Comparison of ENCODE assay signal across 11 cellular contexts in the genomic region with DNA sequence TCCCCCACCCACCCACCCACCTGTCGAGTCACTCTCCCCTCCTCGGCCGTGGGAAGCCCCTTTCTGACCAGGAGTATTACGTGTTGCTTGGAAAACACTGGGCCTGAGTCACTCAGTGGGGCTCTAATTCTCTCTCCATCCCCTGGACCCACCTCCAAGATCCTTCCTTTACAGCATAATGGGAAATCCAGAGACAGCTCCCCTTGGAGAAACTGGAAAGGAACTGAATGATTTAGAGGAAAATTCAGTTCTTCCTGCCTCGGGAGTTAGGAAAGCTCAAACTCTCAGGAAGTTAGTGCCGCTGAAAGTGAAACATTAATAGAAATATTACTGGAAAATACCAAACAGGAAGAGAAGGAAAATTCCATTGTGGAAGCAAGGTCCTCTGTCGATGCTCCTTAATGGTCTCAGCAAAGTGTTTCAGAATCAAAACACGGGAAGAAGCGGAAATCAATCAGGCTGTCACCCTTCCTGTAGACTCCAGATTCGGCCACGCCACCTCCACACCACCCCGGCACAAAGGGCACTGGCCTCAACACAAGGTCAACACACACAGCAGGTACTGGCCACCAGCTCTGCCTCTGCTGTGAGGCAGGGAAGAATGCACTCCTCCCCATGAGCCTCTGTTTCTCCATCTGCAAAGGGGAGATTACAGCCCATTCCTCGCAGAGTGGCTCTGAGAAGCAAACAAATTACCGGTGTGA. TPM values are rescaled to one million over a fixed set of nuclear protein-coding genes. Genes with fewer than 3 reads are reported as not detected.
A peak's percentile ranks its signal among the peaks of the same experiment; 100 is the strongest.
DNase-seq lines count a peak whose midpoint lies in the region; ATAC-seq, FAIRE-seq and TF ChIP-seq lines count a peak whose summit lies in the region.
"Had no signal": no experiment of that assay in that cellular context is flagged by ENCODE, and none has a peak within 500 bp of the region (broad histone marks: within the 10 kb centered on the region; RNA-seq: fewer than 3 reads in every experiment).

No MANE protein-coding gene starts in this region.

- H3K27ac ChIP-seq in HUES48 (ENCODE audit: low read depth, low read length) (peak overlapping the region; percentile 46), endothelial cell of umbilical vein (ENCODE audit: insufficient read depth, low read depth, low read length) (peak overlapping the region; percentile 88), liver (ENCODE audit: low read depth in 1 of 2, low read length in 2 of 2) (peak overlapping the region; percentile 81 to 88), stomach (peak overlapping the region; percentile 19 to 81 (median 69))

- H3K36me3 Mint-ChIP-seq in T-helper 2 cell treated with Interferon-gamma antibody and Interleukin-4, amounts not matched to agents 5 μg/mL and 100 μg/mL, for 36 hours (ENCODE audit: low read depth) = no peaks in the 10 kb centered on the region

- TSS peak; percentile 42 for BruUV-seq in endothelial cell of umbilical vein (replicated peaks; lab: Mats Ljungman, UMichigan)

- no peaks in the 10 kb centered on the region for H3K4me1 Mint-ChIP-seq in T-helper 2 cell treated with Interferon-gamma antibody and Interleukin-4, amounts not matched to agents 5 μg/mL and 100 μg/mL, for 36 hours (ENCODE audit: low read depth)

- peaks cover 88% of the 10 kb centered on the region for H3K79me2 ChIP-seq in endothelial cell of umbilical vein (ENCODE audit: control insufficient read depth, insufficient read depth, low read length)

- H3K9me3 Mint-ChIP-seq in T-helper 2 cell treated with Interferon-gamma antibody and Interleukin-4, amounts not matched to agents 5 μg/mL and 100 μg/mL, for 36 hours = no peaks in the 10 kb centered on the region
- H3K9me3 Mint-ChIP-seq: activated T-cell treated with anti-CD3 and anti-CD28 coated beads, Interleukin-2, amount 50 U/mL, for 72 hours had no signal

- CTCF ChIA-PET in endothelial cell of umbilical vein (lab: Charles Lee) = interaction anchor here (0.7 to 3.1 kb wide), 10 partner anchors 9 to 205 kb away, joined by 3 to 17 read pairs (median 4); a partner anchor contains a TSS

- H2AFZ ChIP-seq in endothelial cell of umbilical vein (ENCODE audit: low read depth, low read length) = no peak overlapping the region

- ATAC-seq in GM19351 (IDR thresholded peaks at IDR 0.05; ENCODE audit: unreplicated experiment) = no peak
- ATAC-seq: activated T-cell treated with anti-CD3 and anti-CD28 coated beads, Interleukin-2, amount 50 U/mL, for 72 hours had no signal

- H3K36me3 ChIP-seq in HUES48 (ENCODE audit: control insufficient read depth, insufficient read depth, low read length) (no peaks in the 10 kb centered on the region; the same call in 1 of the 2 replicates), endothelial cell of umbilical vein (ENCODE audit: control insufficient read depth in 2 of 2, extremely low read depth in 1 of 2, insufficient read depth in 2 of 2, low read length in 2 of 2) (no peaks in the 10 kb centered on the region), liver (ENCODE audit: control insufficient read depth in 4 of 4, insufficient read depth in 3 of 4, low read depth in 1 of 4, low read length in 3 of 4) (peaks cover 0 to 2% (median 0%) of the 10 kb centered on the region in 4 donors), stomach (no peaks in the 10 kb centered on the region)

- H3K27me3 ChIP-seq in HUES48 (ENCODE audit: control insufficient read depth, insufficient read depth, low read length) = no peaks in the 10 kb centered on the region
- H3K27me3 ChIP-seq in endothelial cell of umbilical vein (ENCODE audit: control insufficient read depth in 2 of 2, insufficient read depth in 2 of 2, low read length in 2 of 2) = no peaks in the 10 kb centered on the region
- no peaks in the 10 kb centered on the region for H3K27me3 ChIP-seq in liver (ENCODE audit: control insufficient read depth in 4 of 4, insufficient read depth in 4 of 4, low read length in 3 of 4)
- no peaks in the 10 kb centered on the region for H3K27me3 ChIP-seq in stomach

- H3K9me1 ChIP-seq in endothelial cell of umbilical vein (replicated peaks; ENCODE audit: control insufficient read depth, extremely low read depth, insufficient read depth, low read length) = no peaks in the 10 kb centered on the region

- H3K4me3 ChIP-seq in HUES48 (ENCODE audit: low read depth, low read length) = no peak overlapping the region
- peak overlapping the region in 1 of 3 experiments; percentile 9 for H3K4me3 ChIP-seq in endothelial cell of umbilical vein (replicated peaks in 1 of 3; ENCODE audit: insufficient read depth in 1 of 3, low read depth in 1 of 3, low read length in 3 of 3)
- H3K4me3 ChIP-seq in liver (ENCODE audit: low read depth in 1 of 3, low read length in 3 of 3) = peak overlapping the region; percentile 23 to 31 (median 29)
- no peak overlapping the region for H3K4me3 ChIP-seq in stomach

- H3K4me3 Mint-ChIP-seq in T-helper 2 cell treated with Interferon-gamma antibody and Interleukin-4, amounts not matched to agents 5 μg/mL and 100 μg/mL, for 36 hours = no peak overlapping the region
- H3K4me3 Mint-ChIP-seq: activated T-cell treated with anti-CD3 and anti-CD28 coated beads, Interleukin-2, amount 50 U/mL, for 72 hours had no signal

- peaks cover 38% of the 10 kb centered on the region for H3K4me1 ChIP-seq in HUES48 (ENCODE audit: control insufficient read depth, insufficient read depth, low read length)
- H3K4me1 ChIP-seq in endothelial cell of umbilical vein (ENCODE audit: control insufficient read depth, extremely low read depth, insufficient read depth, low read length) = peaks cover 46% of the 10 kb centered on the region
- peaks cover 35 to 82% (median 74%) of the 10 kb centered on the region in 4 donors for H3K4me1 ChIP-seq in liver (ENCODE audit: control insufficient read depth in 4 of 4, insufficient read depth in 4 of 4, low read length in 3 of 4)
- peaks cover 60 to 93% (median 78%) of the 10 kb centered on the region in 4 donors for H3K4me1 ChIP-seq in stomach

- dilution Hi-C loops in endothelial cell of umbilical vein (cut with MboI; ENCODE audit: extremely low pct_ligation_motif_present, low sequenced_read_pairs) = no loop called here

- H3K4me2 ChIP-seq in endothelial cell of umbilical vein (ENCODE audit: insufficient read depth, low read length) = peak overlapping the region; percentile 71

- peak; percentile 42 to 53 for TF ChIP-seq RAD21 in liver (IDR thresholded peaks at IDR 0.05)

- peak; percentile 91 for DNase-seq in endothelial cell of umbilical vein (ENCODE audit: low read depth, low spot score)
- no peak for DNase-seq in stomach
- no peak for DNase-seq in T-helper 2 cell treated with Interferon-gamma antibody and Interleukin-4, amounts not matched to agents 5 μg/mL and 100 μg/mL, for 36 hours (ENCODE audit: low spot score)
- no peak for DNase-seq in NK-92 (lab: John Stamatoyannopoulos, UW; ENCODE audit: unreplicated experiment)
- no peak for DNase-seq in activated CD4-positive, CD25-positive, alpha-beta regulatory T cell (lab: John Stamatoyannopoulos, UW)
- DNase-seq: activated CD4-positive, alpha-beta T cell treated with anti-CD3 and anti-CD28 coated beads for 4 hours; activated T-cell treated with anti-CD3 and anti-CD28 coated beads, Interleukin-2, amount 50 U/mL, for 72 hours; NCI-H510A had no signal

- WGBS in liver = 30% methylated on average over 14 of the region's 14 CpGs
- 49 to 72% (median 61%) methylated on average over 14 of the region's 14 CpGs for WGBS in stomach, 5 donors

- H4K20me1 ChIP-seq in endothelial cell of umbilical vein (replicated peaks; ENCODE audit: control insufficient read depth, extremely low read depth, insufficient read depth, low read length) = no peaks in the 10 kb centered on the region

- no peak for TF ChIP-seq EP300 in stomach (IDR thresholded peaks at IDR 0.05)

- TF ChIP-seq CTCF in endothelial cell of umbilical vein (IDR thresholded peaks at IDR 0.05; ENCODE audit: extremely low read depth in 1 of 2, insufficient read depth in 1 of 2, low read depth in 1 of 2, low read length in 2 of 2) (no peak), liver (IDR thresholded peaks at IDR 0.05; ENCODE audit: low read depth, low read length, missing input control) (no peak), stomach (IDR thresholded peaks at IDR 0.05) (no peak)

- H3K27ac Mint-ChIP-seq in T-helper 2 cell treated with Interferon-gamma antibody and Interleukin-4, amounts not matched to agents 5 μg/mL and 100 μg/mL, for 36 hours = no peak overlapping the region
- H3K27ac Mint-ChIP-seq: activated T-cell treated with anti-CD3 and anti-CD28 coated beads, Interleukin-2, amount 50 U/mL, for 72 hours had no signal

- H3K27me3 Mint-ChIP-seq in T-helper 2 cell treated with Interferon-gamma antibody and Interleukin-4, amounts not matched to agents 5 μg/mL and 100 μg/mL, for 36 hours (ENCODE audit: low read depth) = peaks cover 7% of the 10 kb centered on the region

- H3K9ac ChIP-seq in HUES48 (ENCODE audit: low read depth, low read length) (no peak overlapping the region), endothelial cell of umbilical vein (replicated peaks; ENCODE audit: extremely low read depth, insufficient read depth, low read length) (peak overlapping the region; percentile 55), liver (ENCODE audit: low read depth in 1 of 2, low read length in 2 of 2) (peak overlapping the region in 1 of 2 donors; percentile 69)

- FAIRE-seq in endothelial cell of umbilical vein (lab: Jason Lieb, UNC) = peak; percentile 98

- H3K9me3 ChIP-seq in HUES48 (ENCODE audit: control insufficient read depth, insufficient read depth, low read length) = no peaks in the 10 kb centered on the region
- no peaks in the 10 kb centered on the region for H3K9me3 ChIP-seq in endothelial cell of umbilical vein (replicated peaks; ENCODE audit: control insufficient read depth, insufficient read depth, low read length)
- H3K9me3 ChIP-seq in liver (ENCODE audit: control insufficient read depth in 4 of 4, low read length in 3 of 4) = no peaks in the 10 kb centered on the region
- H3K9me3 ChIP-seq in stomach = no peaks in the 10 kb centered on the region

- POLR2A ChIA-PET in endothelial cell of umbilical vein (lab: Charles Lee) = interaction anchor here (1.4 kb wide), 1 partner anchor 11 kb away, joined by 4 read pairs; no protein-coding TSS in a partner anchor

- intact Hi-C loops in endothelial cell of umbilical vein (cut with micrococcal nuclease) = loop anchor here (1.0 kb wide), 3 partner anchors 8 to 33 kb away; no protein-coding TSS in a partner anchor
- intact Hi-C loops in stomach (cut with DNase I; ENCODE audit: low total_unique reads) = no loop called here

- TF ChIP-seq POLR2A in endothelial cell of umbilical vein (IDR thresholded peaks at IDR 0.05; ENCODE audit: low read depth, low read length) = no peak
- TF ChIP-seq POLR2A in stomach (IDR thresholded peaks at IDR 0.05) = no peak

RNA-seq across cellular contexts. Expression of a gene that starts 9.6 kb away (rescaled TPM):
- total RNA-seq in endothelial cell of umbilical vein (22.3 and 24.9 TPM in 2 replicates), liver (10 to 100 TPM in 1 of 2 donors, 1 to 10 TPM in 1; 3.4 to 17.3 TPM), stomach (10 to 100 TPM in 3 of 5 donors, 1 to 10 TPM in 2; 3.5 to 37.7 (median 14.8) TPM)
- polyA plus RNA-seq in endothelial cell of umbilical vein (13.3 and 13.4 TPM in 2 replicates), liver (10 to 100 TPM in 1 of 2 donors, 1 to 10 TPM in 1; 3.6 to 10.4 TPM), stomach (1 to 10 TPM; 6.7 to 9.0 (median 7.3) TPM)
- 14.1 and 14.4 TPM in 2 replicates for polyA plus RNA-seq in endothelial cell of umbilical vein (2011; cell fraction: cytosol; rRNA removed)
- 20.6 and 22.2 TPM in 2 replicates for polyA plus RNA-seq in endothelial cell of umbilical vein (2011; cell fraction: nucleus; rRNA removed)
- polyA plus RNA-seq in endothelial cell of umbilical vein (2012) = 10.6 and 11.3 TPM in 2 replicates
- 11.6 and 14.5 TPM in 2 replicates for polyA minus RNA-seq in endothelial cell of umbilical vein
- 9.3 TPM for polyA minus RNA-seq in endothelial cell of umbilical vein (2011; cell fraction: cytosol; rRNA and poly(A)+ RNA removed)
- polyA minus RNA-seq in endothelial cell of umbilical vein (2011; cell fraction: nucleus; rRNA and poly(A)+ RNA removed) = 18.9 and 33.0 TPM in 2 replicates

Comparison
In these comparisons a context has a peak if more than half of its experiments do, and no peak if none do; other contexts are left out.
1. H3K4me3 ChIP-seq: peak in liver (3 of 3); none in HUES48 (single experiment) and stomach (0 of 4).
2. Peak in every context shown above with its lines, with median percentiles within 50 percentile points of each other: H3K27ac ChIP-seq.